17 cellular contexts compared by ENCODE assay signal in genomic region chr15:41919201-41919820, GRCh38. TPM values are rescaled to one million over a fixed set of nuclear protein-coding genes. Genes with fewer than 3 reads are reported as not detected.
DNase-seq lines count a peak whose midpoint lies in the region; ATAC-seq, FAIRE-seq and TF ChIP-seq lines count a peak whose summit lies in the region.
"Had no signal": no experiment of that assay in that cellular context is flagged by ENCODE, and none has a peak within 500 bp of the region (broad histone marks: within the 10 kb centered on the region; RNA-seq: fewer than 3 reads in every experiment).

No MANE protein-coding gene starts in this region.

- H3K4me1 Mint-ChIP-seq in astrocyte (ENCODE audit: low read depth, unreplicated experiment), result peaks cover 61% of the 10 kb centered on the region

- in situ Hi-C loops in IMR-90 (cut with MboI; ENCODE audit: low sequenced_read_pairs), result no loop called here

- H3K79me2 ChIP-seq in astrocyte (ENCODE audit: insufficient read depth, low read length), result peaks cover 8% of the 10 kb centered on the region
- H3K79me2 ChIP-seq: parathyroid adenoma had no signal

- H3K9ac ChIP-seq in IMR-90 (ENCODE audit: low read depth, low read length) (no peak overlapping the region), astrocyte (ENCODE audit: low read length) (no peak overlapping the region), kidney (ENCODE audit: low read length in 2 of 2) (no peak overlapping the region), subcutaneous abdominal adipose tissue (ENCODE audit: low read length in 5 of 5) (peak overlapping the region in 2 of 5 donors; percentile 2 to 26)
- H3K9ac ChIP-seq: parathyroid adenoma had no signal

- peak overlapping the region; percentile 27; the same call in 1 of the 2 replicates for H3K14ac ChIP-seq in IMR-90 (replicated peaks; ENCODE audit: low read depth, low read length)

- no peak overlapping the region for H3K18ac ChIP-seq in IMR-90 (ENCODE audit: low read depth, low read length)

- DNase-seq in IMR-90 (no peak), astrocyte (ENCODE audit: low read depth) (no peak), kidney (peak; percentile 67)
- DNase-seq in activated CD8-positive, alpha-beta memory T cell treated with anti-CD3 and anti-CD28 coated beads, Interleukin-2, amount 50 U/mL, for 4 hours, result no peak
- DNase-seq: activated CD4-positive, alpha-beta T cell treated with anti-CD3 and anti-CD28 coated beads, Interleukin-2, amount 50 U/mL, for 48 hours; CD4-positive, CD25-positive, alpha-beta regulatory T cell; colonic mucosa; DND-41; NCI-H1417 treated with DMSO at 0.1 percent for 48 hours; NCI-H345; substantia nigra had no signal

- H3K56ac ChIP-seq in IMR-90 (ENCODE audit: extremely low read depth, insufficient read depth, low read length), result no peak overlapping the region

- BruUV-seq in IMR-90 (replicated peaks; lab: Mats Ljungman, UMichigan), result no TSS peak

- H3K9me3 Mint-ChIP-seq in astrocyte (ENCODE audit: unreplicated experiment), result no peaks in the 10 kb centered on the region

- FAIRE-seq in astrocyte (lab: Jason Lieb, UNC) (no peak), kidney (lab: Jason Lieb, UNC) (no peak)
- FAIRE-seq: keratinocyte had no signal

- H4K5ac ChIP-seq in IMR-90 (ENCODE audit: low read depth, low read length), result no peak overlapping the region

- H3K36me3 Mint-ChIP-seq in astrocyte (ENCODE audit: low read depth, unreplicated experiment), result peaks cover 39% of the 10 kb centered on the region

- H3K4me1 ChIP-seq in IMR-90 (ENCODE audit: control insufficient read depth, insufficient read depth, low read length) (peaks cover 22% of the 10 kb centered on the region), astrocyte (ENCODE audit: insufficient read depth, low read length) (peaks cover 53% of the 10 kb centered on the region), kidney (ENCODE audit: control insufficient read depth in 1 of 2, insufficient read depth in 1 of 2, low read depth in 1 of 2, low read length in 2 of 2) (peaks cover 6 to 28% of the 10 kb centered on the region in 2 donors), subcutaneous abdominal adipose tissue (ENCODE audit: control insufficient read depth in 5 of 5, insufficient read depth in 5 of 5, low read length in 5 of 5) (peaks cover 29 to 98% (median 92%) of the 10 kb centered on the region in 5 donors)

- H2AK5ac ChIP-seq in IMR-90 (ENCODE audit: low read depth, low read length), result peak overlapping the region; percentile 71; the same call in 1 of the 2 replicates

- H3K4me2 ChIP-seq in IMR-90 (ENCODE audit: low read depth, low read length) (no peak overlapping the region), astrocyte (ENCODE audit: low read length) (peak overlapping the region; percentile 40)

- peak overlapping the region; percentile 37 for H3K27ac Mint-ChIP-seq in astrocyte (ENCODE audit: unreplicated experiment)

- H3K27me3 Mint-ChIP-seq in astrocyte (ENCODE audit: low read depth, unreplicated experiment), result no peaks in the 10 kb centered on the region
- H3K27me3 Mint-ChIP-seq: CD4-positive, CD25-positive, alpha-beta regulatory T cell had no signal

- H2BK5ac ChIP-seq in IMR-90 (ENCODE audit: low read depth, low read length, poor library complexity, severe bottlenecking), result no peak overlapping the region

- H3K27me3 ChIP-seq in IMR-90 (ENCODE audit: control insufficient read depth, insufficient read depth, low read length) (no peaks in the 10 kb centered on the region), astrocyte (ENCODE audit: insufficient read depth, low read length) (no peaks in the 10 kb centered on the region), subcutaneous abdominal adipose tissue (ENCODE audit: control insufficient read depth in 5 of 5, insufficient read depth in 4 of 5, low read length in 5 of 5) (no peaks in the 10 kb centered on the region)
- H3K27me3 ChIP-seq: colonic mucosa had no signal

- H3K27ac ChIP-seq in IMR-90 (ENCODE audit: insufficient read depth, low read length) (no peak overlapping the region), astrocyte (ENCODE audit: low read depth, low read length) (peak overlapping the region; percentile 43), kidney (ENCODE audit: low read depth in 2 of 2, low read length in 2 of 2) (no peak overlapping the region), subcutaneous abdominal adipose tissue (ENCODE audit: low read depth, low read length) (peak overlapping the region; percentile 50)
- H3K27ac ChIP-seq: colonic mucosa, parathyroid adenoma, SK-N-MC had no signal

- H4K20me1 ChIP-seq in IMR-90 (ENCODE audit: insufficient read depth, low read length), result peaks cover 24% of the 10 kb centered on the region
- H4K20me1 ChIP-seq in astrocyte (ENCODE audit: insufficient read depth, low read length), result peaks cover 77% of the 10 kb centered on the region

- no peak for ATAC-seq in IMR-90 (ENCODE audit: low read depth)
- no peak for ATAC-seq in HG03095 (IDR thresholded peaks at IDR 0.05; ENCODE audit: unreplicated experiment)
- ATAC-seq in HG03196 (IDR thresholded peaks at IDR 0.05; ENCODE audit: unreplicated experiment), result no peak

- no peak for TF ChIP-seq RAD21 in IMR-90 (IDR thresholded peaks at IDR 0.05; ENCODE audit: low read length)

- TF ChIP-seq CTCF in IMR-90 (conservative IDR thresholded peaks at IDR 0.05; ENCODE audit: low read depth, low read length) (no peak), astrocyte (IDR thresholded peaks at IDR 0.05; ENCODE audit: insufficient read depth, low read depth, low read length) (no peak), kidney (IDR thresholded peaks at IDR 0.05; ENCODE audit: borderline replicate concordance, extremely low read depth, insufficient read depth) (no peak)

- H3K4me3 ChIP-seq in IMR-90 (ENCODE audit: insufficient read depth, low read depth, low read length) (no peak overlapping the region), astrocyte (ENCODE audit: insufficient read depth, low read depth, low read length) (no peak overlapping the region), kidney (ENCODE audit: low read length in 2 of 2) (no peak overlapping the region), subcutaneous abdominal adipose tissue (ENCODE audit: low read depth in 1 of 5, low read length in 5 of 5) (peak overlapping the region in 1 of 5 donors; percentile 27)
- H3K4me3 ChIP-seq: colonic mucosa, SK-N-MC had no signal

- peak overlapping the region; percentile 50; the same call in 1 of the 2 replicates for H2BK120ac ChIP-seq in IMR-90 (ENCODE audit: low read depth, low read length)

- H3K9me3 ChIP-seq in IMR-90 (ENCODE audit: control insufficient read depth, insufficient read depth, low read length) (no peaks in the 10 kb centered on the region), astrocyte (ENCODE audit: insufficient read depth, low read depth, low read length) (no peaks in the 10 kb centered on the region), kidney (ENCODE audit: control insufficient read depth in 1 of 2, low read length in 2 of 2) (peaks cover 0 to 7% of the 10 kb centered on the region in 2 donors), subcutaneous abdominal adipose tissue (ENCODE audit: control insufficient read depth in 5 of 5, low read length in 5 of 5) (no peaks in the 10 kb centered on the region)
- H3K9me3 ChIP-seq: colonic mucosa had no signal

- H2AFZ ChIP-seq in IMR-90 (replicated peaks; ENCODE audit: low read length, poor library complexity) (no peak overlapping the region), astrocyte (ENCODE audit: low read depth, low read length) (no peak overlapping the region)
- H2AFZ ChIP-seq: parathyroid adenoma had no signal

- H3K4me3 Mint-ChIP-seq in astrocyte (ENCODE audit: unreplicated experiment), result no peak overlapping the region
- H3K4me3 Mint-ChIP-seq: CD4-positive, CD25-positive, alpha-beta regulatory T cell had no signal

- CTCF ChIA-PET in IMR-90 (lab: Yijun Ruan, JAX), result no interaction called here

- H3K36me3 ChIP-seq in IMR-90 (ENCODE audit: control insufficient read depth, insufficient read depth, low read length) (peaks cover 7% of the 10 kb centered on the region), astrocyte (ENCODE audit: insufficient read depth, low read length) (peaks cover 8% of the 10 kb centered on the region), kidney (ENCODE audit: control insufficient read depth in 1 of 2, insufficient read depth in 2 of 2, low read length in 2 of 2) (peaks cover 4 to 12% of the 10 kb centered on the region in 2 donors), subcutaneous abdominal adipose tissue (ENCODE audit: control insufficient read depth in 5 of 5, insufficient read depth in 5 of 5, low read length in 5 of 5) (peaks cover 0 to 31% (median 18%) of the 10 kb centered on the region in 5 donors)
- H3K36me3 ChIP-seq: colonic mucosa had no signal

- H3K23ac ChIP-seq in IMR-90 (ENCODE audit: low read depth, low read length), result no peak overlapping the region

- H3K4ac ChIP-seq in IMR-90 (ENCODE audit: low read depth, low read length), result peak overlapping the region; percentile 49

- peaks cover 16 to 80% of the 10 kb centered on the region in 2 experiments for H3K79me1 ChIP-seq in IMR-90 (ENCODE audit: low read depth in 1 of 2, low read length in 2 of 2)

- H4K8ac ChIP-seq in IMR-90 (ENCODE audit: low read depth in 2 of 2, low read length in 2 of 2), result peak overlapping the region in 1 of 2 experiments; percentile 1; a peak in 1 of 4 replicates

- peak overlapping the region; percentile 31; the same call in 1 of the 2 replicates for H4K91ac ChIP-seq in IMR-90 (ENCODE audit: insufficient read depth, low read depth, low read length)

- peak overlapping the region; percentile 32; the same call in 1 of the 3 replicates for H2BK15ac ChIP-seq in IMR-90 (ENCODE audit: low read depth, low read length)

- WGBS in IMR-90 (ENCODE audit: extremely low coverage in 2 of 2, insufficient read length in 1 of 2), 2 experiments, result 94% methylated on average over 26 of the region's 30 CpGs; no CpG with 5 or more reads in 1 of the 2 experiments

- peak overlapping the region; percentile 51; the same call in 1 of the 2 replicates for H2BK20ac ChIP-seq in IMR-90 (ENCODE audit: low read depth, low read length)

- dilution Hi-C loops in IMR-90 (cut with HindIII; ENCODE audit: low sequenced_read_pairs, unreplicated experiment), result no loop called here

- intact Hi-C loops in IMR-90 (cut with micrococcal nuclease) (no loop called here), kidney (cut with DNase I) (no loop called here)

- peak overlapping the region; percentile 33 for H2AK9ac ChIP-seq in IMR-90 (replicated peaks; ENCODE audit: low read depth, low read length, poor library complexity)

- POLR2A ChIA-PET in IMR-90 (lab: Charles Lee; ENCODE audit: unreplicated experiment), result no interaction called here

- no peak for TF ChIP-seq POLR2A in IMR-90 (IDR thresholded peaks at IDR 0.05; ENCODE audit: low read depth, low read length)

- peaks cover 36% of the 10 kb centered on the region for H3K9me1 ChIP-seq in IMR-90 (ENCODE audit: insufficient read depth, low read length)

RNA-seq across cellular contexts. Expression of gene SPTBN5, which starts 25.5 kb away (rescaled TPM):
- under 0.01 TPM in 2 replicates for total RNA-seq in IMR-90 (2012; rRNA removed)
- 0.37 and 0.38 TPM in 2 replicates for polyA plus RNA-seq in IMR-90 (2012; rRNA removed)
- 0.10 and 0.12 TPM in 2 replicates for polyA plus RNA-seq in IMR-90 (2012; cell fraction: cytosol; rRNA removed)
- polyA plus RNA-seq in IMR-90 (2012; cell fraction: nucleus; rRNA removed; ENCODE audit: low replicate concordance), result 2.3 and 3.5 TPM in 2 replicates
- 5.3 and 6.7 TPM in 2 replicates for total RNA-seq in astrocyte
- 1.2 TPM for total RNA-seq in kidney
- 2.6 TPM for polyA plus RNA-seq in kidney (ENCODE audit: insufficient read depth, low read depth, low replicate concordance)

RNA-seq across cellular contexts. Expression of gene EHD4, which starts 53.0 kb away (rescaled TPM):
- total RNA-seq in IMR-90 (2012; rRNA removed), result 26.4 and 29.0 TPM in 2 replicates
- 21.0 and 21.1 TPM in 2 replicates for polyA plus RNA-seq in IMR-90 (2012; rRNA removed)
- polyA plus RNA-seq in IMR-90 (2012; cell fraction: cytosol; rRNA removed), result 13.2 and 20.3 TPM in 2 replicates
- polyA plus RNA-seq in IMR-90 (2012; cell fraction: nucleus; rRNA removed; ENCODE audit: low replicate concordance), result 10.2 and 11.2 TPM in 2 replicates
- 46.4 and 51.4 TPM in 2 replicates for total RNA-seq in astrocyte
- total RNA-seq in kidney, result 38.5 TPM
- 15.7 TPM for polyA plus RNA-seq in kidney (ENCODE audit: insufficient read depth, low read depth, low replicate concordance)

Comparison
In these comparisons a context has a peak if more than half of its experiments do, and no peak if none do; other contexts are left out.
1. H3K27ac ChIP-seq: peak in astrocyte (single experiment) and subcutaneous abdominal adipose tissue (single experiment); none in IMR-90 (single experiment) and kidney (0 of 2).